ENCODE assay signal across 1 cellular context in genomic region chr4:88028961-88029360, GRCh38.
TF ChIP-seq lines count a peak whose summit lies in the region.

No MANE protein-coding gene starts in this region.

TF ChIP-seq in H1, 55 proteins besides CTCF, POLR2A, EP300 and RAD21:
- TF ChIP-seq E2F6 (IDR thresholded peaks at IDR 0.05): no peak
- no peak for TF ChIP-seq CHD2 (IDR thresholded peaks at IDR 0.05; ENCODE audit: low read length)
- TF ChIP-seq TEAD4 (IDR thresholded peaks at IDR 0.05; ENCODE audit: low read depth, low read length): no peak
- TF ChIP-seq USF2 (IDR thresholded peaks at IDR 0.05; ENCODE audit: low read length): no peak
- TF ChIP-seq FOSL1 (IDR thresholded peaks at IDR 0.05; ENCODE audit: insufficient read depth, low read depth, low read length): no peak
- TF ChIP-seq JUND (IDR thresholded peaks at IDR 0.05; ENCODE audit: low read length): no peak
- TF ChIP-seq SUZ12 (IDR thresholded peaks at IDR 0.05; ENCODE audit: low read length): no peak
TF ChIP-seq in H1: peak in this region for 0.
